10 cellular contexts compared by ENCODE assay signal in genomic region chr1:38028671-38029070, GRCh38. TPM values are rescaled to one million over a fixed set of nuclear protein-coding genes. Genes with fewer than 3 reads are reported as not detected.
DNase-seq lines count a peak whose midpoint lies in the region; ATAC-seq and TF ChIP-seq lines count a peak whose summit lies in the region.
"Had no signal": no experiment of that assay in that cellular context is flagged by ENCODE, and none has a peak within 500 bp of the region (broad histone marks: within the 10 kb centered on the region; RNA-seq: fewer than 3 reads in every experiment).

No MANE protein-coding gene starts in this region.

- POLR2A ChIA-PET in WTC11 (lab: Charles Lee) = interaction anchor here (0.6 to 1.6 kb wide), 5 partner anchors 25 to 530 kb away, joined by 3 to 5 read pairs (median 4); no protein-coding TSS in a partner anchor

- no peaks in the 10 kb centered on the region for H3K27me3 Mint-ChIP-seq in WTC11 (ENCODE audit: low read depth)

- DNase-seq in DMS 273 (lab: John Stamatoyannopoulos, UW; ENCODE audit: unreplicated experiment) (peak; percentile 100), WTC11 (ENCODE audit: low spot score) (no peak), left kidney (ENCODE audit: low read depth, low spot score) (peak; percentile 44), CD1c-positive myeloid dendritic cell (ENCODE audit: extremely low spot score) (no peak), left lobe of liver (ENCODE audit: low spot score) (no peak), AG08396 (ENCODE audit: low spot score) (no peak)
- DNase-seq: OCI-M1 had no signal

- peaks cover 17% of the 10 kb centered on the region for H3K36me3 Mint-ChIP-seq in WTC11

- peaks cover 55% of the 10 kb centered on the region for H3K4me1 Mint-ChIP-seq in WTC11

- peak; percentile 5 for ATAC-seq in GM21576 (IDR thresholded peaks at IDR 0.05; ENCODE audit: unreplicated experiment)
- ATAC-seq in WTC11 = peak; percentile 7
- no peak for ATAC-seq in GM21528 (IDR thresholded peaks at IDR 0.05; ENCODE audit: low FRiP score, unreplicated experiment)
- ATAC-seq in left lobe of liver = no peak
- ATAC-seq: upper lobe of right lung had no signal

- no peak for TF ChIP-seq CTCF in WTC11 (IDR thresholded peaks at IDR 0.05)

- H3K4me3 Mint-ChIP-seq in WTC11 = no peak overlapping the region

- H3K27ac Mint-ChIP-seq in WTC11 = no peak overlapping the region

- H3K9me3 Mint-ChIP-seq in WTC11 = no peaks in the 10 kb centered on the region

- CTCF ChIA-PET in WTC11 (lab: Charles Lee) = interaction anchor here (0.8 to 6.7 kb wide), 37 partner anchors 9 to 806 kb away, joined by 3 to 79 read pairs (median 5); partner anchors contain the start of genes C1orf122, POU3F1, UTP11 and YRDC

TF ChIP-seq in WTC11, 78 proteins besides CTCF, POLR2A, EP300 and RAD21:
- TF ChIP-seq NR3C1 (CRISPR knock-in tag; conservative IDR thresholded peaks at IDR 0.05; ENCODE audit: low read depth) (0 out of 2 replicates have a peak, but pooled peaks have one; percentile 19), ZNF263 (CRISPR knock-in tag; IDR thresholded peaks at IDR 0.05; ENCODE audit: low read depth) (no peak)

RNA-seq across cellular contexts. Expression of gene UTP11, which starts 16.1 kb away (rescaled TPM):
- total RNA-seq in WTC11 (2021) (41.3 to 42.6 TPM (median 42.2 TPM) in 3 replicates), left lobe of liver (8.2 TPM)

RNA-seq across cellular contexts. Expression of gene POU3F1, which starts 17.9 kb away (rescaled TPM):
- total RNA-seq in WTC11 (2021) (18.9 to 22.4 TPM (median 20.9 TPM) in 3 replicates), left lobe of liver (0.08 TPM)
- total RNA-seq: upper lobe of right lung had no signal

RNA-seq across cellular contexts. Expression of gene FHL3, which starts 23.4 kb away (rescaled TPM):
- total RNA-seq in WTC11 (2021) (28.1 to 34.4 TPM (median 28.1 TPM) in 3 replicates), left lobe of liver (2.3 TPM)

RNA-seq across cellular contexts. Expression of gene SF3A3, which starts 38.8 kb away (rescaled TPM):
- 96.5 to 126 TPM (median 96.5 TPM) in 3 replicates for total RNA-seq in WTC11 (2021)
- total RNA-seq in left lobe of liver = 21.0 TPM

Comparison
In these comparisons a context has a peak if more than half of its experiments do, and no peak if none do; other contexts are left out.
1. DNase-seq: peak in DMS 273 (single experiment) and left kidney (single experiment); none in WTC11 (single experiment), CD1c-positive myeloid dendritic cell (single experiment), left lobe of liver (single experiment) and AG08396 (single experiment).
2. ATAC-seq: peak in GM21576 (single experiment) and WTC11 (single experiment); none in GM21528 (single experiment) and left lobe of liver (single experiment).
3. RNA of gene POU3F1, which starts 17.9 kb away (total RNA-seq): 18.9 to 22.4 TPM in WTC11; 0.08 TPM in left lobe of liver (single experiment); every median in the first group is over 10 times any median in the second.